ENCODE assay signal across 14 cellular contexts in genomic region chr9:104779334-104779733, GRCh38. TPM values are rescaled to one million over a fixed set of nuclear protein-coding genes. Genes with fewer than 3 reads are reported as not detected.
DNase-seq lines count a peak whose midpoint lies in the region; ATAC-seq and TF ChIP-seq lines count a peak whose summit lies in the region.
"Had no signal": no experiment of that assay in that cellular context is flagged by ENCODE, and none has a peak within 500 bp of the region (broad histone marks: within the 10 kb centered on the region; RNA-seq: fewer than 3 reads in every experiment).

No MANE protein-coding gene starts in this region.

- no peak for ATAC-seq in HG03520 (IDR thresholded peaks at IDR 0.05; ENCODE audit: unreplicated experiment)
- ATAC-seq: GM12878 had no signal

- no peaks in the 10 kb centered on the region for H3K4me1 Mint-ChIP-seq in glutamatergic neuron (ENCODE audit: low read depth, unreplicated experiment)
- H3K4me1 Mint-ChIP-seq: CD4-positive, CD25-positive, alpha-beta regulatory T cell had no signal

- peaks cover 5% of the 10 kb centered on the region for H3K27me3 Mint-ChIP-seq in glutamatergic neuron (ENCODE audit: unreplicated experiment)
- H3K27me3 Mint-ChIP-seq: CD4-positive, CD25-positive, alpha-beta regulatory T cell had no signal

- no peak overlapping the region for H3K27ac Mint-ChIP-seq in glutamatergic neuron (ENCODE audit: unreplicated experiment)
- H3K27ac Mint-ChIP-seq: CD4-positive, CD25-positive, alpha-beta regulatory T cell had no signal

- peak; percentile 13 for DNase-seq in NCI-H510A treated with DMSO at 0.1 percent for 48 hours (lab: John Stamatoyannopoulos, UW)
- DNase-seq in NCI-H510A (lab: John Stamatoyannopoulos, UW) = no peak
- peak; percentile 29 for DNase-seq in NCI-H1105 (lab: John Stamatoyannopoulos, UW)
- peak; percentile 49 for DNase-seq in NCI-H774 (lab: John Stamatoyannopoulos, UW)
- DNase-seq in glutamatergic neuron = no peak
- DNase-seq: 8988T; CD4-positive, CD25-positive, alpha-beta regulatory T cell; DMS79; GM23248; H7 had no signal

- H3K9me3 ChIP-seq in subcutaneous abdominal adipose tissue (ENCODE audit: control insufficient read depth in 5 of 5, low read length in 5 of 5) = no peaks in the 10 kb centered on the region
- H3K9me3 ChIP-seq: BLaER1 had no signal

- peak overlapping the region; percentile 81 for H3K27ac ChIP-seq in subcutaneous abdominal adipose tissue (ENCODE audit: low read depth, low read length)
- H3K27ac ChIP-seq: BLaER1, GM23248 had no signal

- H3K9ac ChIP-seq in subcutaneous abdominal adipose tissue (ENCODE audit: low read length in 5 of 5) = no peak overlapping the region
- H3K9ac ChIP-seq: BLaER1, GM23248 had no signal

- no peak overlapping the region for H3K4me3 Mint-ChIP-seq in glutamatergic neuron (ENCODE audit: unreplicated experiment)
- H3K4me3 Mint-ChIP-seq: CD4-positive, CD25-positive, alpha-beta regulatory T cell had no signal

- H3K27me3 ChIP-seq in subcutaneous abdominal adipose tissue (ENCODE audit: control insufficient read depth in 5 of 5, insufficient read depth in 4 of 5, low read length in 5 of 5) = no peaks in the 10 kb centered on the region
- H3K27me3 ChIP-seq: BLaER1 had no signal

- H3K4me3 ChIP-seq in subcutaneous abdominal adipose tissue (ENCODE audit: low read depth in 1 of 5, low read length in 5 of 5) = no peak overlapping the region
- H3K4me3 ChIP-seq: BLaER1, GM12878, GM23248 had no signal

- no peaks in the 10 kb centered on the region for H3K36me3 Mint-ChIP-seq in glutamatergic neuron (ENCODE audit: unreplicated experiment)

- TF ChIP-seq CTCF in glutamatergic neuron (IDR thresholded peaks at IDR 0.05; ENCODE audit: partially characterized antibody, unreplicated experiment) = no peak

- peaks cover 11% of the 10 kb centered on the region for H3K9me3 Mint-ChIP-seq in glutamatergic neuron (ENCODE audit: unreplicated experiment)
- H3K9me3 Mint-ChIP-seq: CD4-positive, CD25-positive, alpha-beta regulatory T cell had no signal

- peaks cover 14 to 36% (median 28%) of the 10 kb centered on the region in 5 donors for H3K36me3 ChIP-seq in subcutaneous abdominal adipose tissue (ENCODE audit: control insufficient read depth in 5 of 5, insufficient read depth in 5 of 5, low read length in 5 of 5)

- H3K4me1 ChIP-seq in subcutaneous abdominal adipose tissue (ENCODE audit: control insufficient read depth in 5 of 5, insufficient read depth in 5 of 5, low read length in 5 of 5) = peaks cover 5 to 71% (median 68%) of the 10 kb centered on the region in 5 donors

RNA-seq across cellular contexts. Expression of gene NIPSNAP3B, which starts 15.4 kb away (rescaled TPM):
- total RNA-seq in glutamatergic neuron (ENCODE audit: unreplicated experiment) = 2.8 TPM

RNA-seq across cellular contexts. Expression of gene NIPSNAP3A, which starts 31.9 kb away (rescaled TPM):
- 28.0 TPM for total RNA-seq in glutamatergic neuron (ENCODE audit: unreplicated experiment)

Comparison
In these comparisons a context has a peak if more than half of its experiments do, and no peak if none do; other contexts are left out.
1. DNase-seq: peak in NCI-H510A treated with DMSO at 0.1 percent for 48 hours (single experiment), NCI-H1105 (single experiment) and NCI-H774 (single experiment); none in NCI-H510A (single experiment) and glutamatergic neuron (single experiment).